In the genomic region with DNA sequence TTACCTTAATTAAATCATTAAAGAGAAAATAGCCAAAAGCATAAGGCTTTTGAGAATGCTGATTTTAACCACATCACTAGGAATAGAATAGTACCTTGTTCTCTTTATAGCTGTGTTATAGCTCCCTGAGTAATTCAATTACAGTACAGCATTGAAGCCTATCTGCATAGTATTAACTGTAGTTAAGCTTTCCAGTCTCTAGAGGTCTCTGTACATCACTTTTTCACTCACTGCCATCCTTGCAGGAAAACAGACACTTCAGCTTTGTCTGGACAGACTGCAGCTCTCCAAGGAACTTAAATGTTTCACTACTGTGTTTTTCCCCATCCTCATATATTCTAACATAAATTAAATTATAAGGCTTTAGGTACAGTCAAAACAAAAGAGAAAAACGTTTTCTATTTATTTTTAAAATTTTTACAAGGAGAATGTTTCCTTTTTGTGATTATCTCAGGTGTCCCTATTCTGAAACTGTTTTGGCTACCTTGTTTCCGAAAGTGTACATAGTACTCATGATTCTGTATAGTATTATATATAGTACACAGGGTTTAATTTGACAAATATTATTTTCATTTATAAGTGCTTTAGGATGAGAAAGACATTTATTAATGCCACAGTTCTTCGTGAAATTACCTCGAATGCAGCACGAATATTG, we compare ENCODE assay signal across 8 cellular contexts.
A peak's percentile ranks its signal among the peaks of the same experiment; 100 is the strongest.
DNase-seq lines count a peak whose midpoint lies in the region; ATAC-seq and TF ChIP-seq lines count a peak whose summit lies in the region.

No MANE protein-coding gene starts in this region.

- H3K4me3 Mint-ChIP-seq in chondrocyte (ENCODE audit: unreplicated experiment): no peak overlapping the region
- H3K4me3 Mint-ChIP-seq in activated CD8-positive, alpha-beta memory T cell treated with anti-CD3 and anti-CD28 coated beads, Interleukin-2, amount 10 ng/mL, durations not matched to agents 7 days and 5 days: no peak overlapping the region

- H3K4me1 ChIP-seq in lower lobe of right lung (no peaks in the 10 kb centered on the region), aorta (ENCODE audit: control insufficient read depth in 1 of 2, insufficient read depth in 2 of 2, low read length in 2 of 2) (no peaks in the 10 kb centered on the region)

- no peak overlapping the region for H3K27ac Mint-ChIP-seq in chondrocyte (ENCODE audit: unreplicated experiment)
- no peak overlapping the region for H3K27ac Mint-ChIP-seq in activated CD8-positive, alpha-beta memory T cell treated with anti-CD3 and anti-CD28 coated beads, Interleukin-2, amount 10 ng/mL, durations not matched to agents 7 days and 5 days

- no peaks in the 10 kb centered on the region for H3K9me3 Mint-ChIP-seq in chondrocyte (ENCODE audit: low read depth)
- no peaks in the 10 kb centered on the region for H3K9me3 Mint-ChIP-seq in activated CD8-positive, alpha-beta memory T cell treated with anti-CD3 and anti-CD28 coated beads, Interleukin-2, amount 10 ng/mL, durations not matched to agents 7 days and 5 days (ENCODE audit: low read depth)

- no peaks in the 10 kb centered on the region for H3K36me3 Mint-ChIP-seq in chondrocyte (ENCODE audit: low read depth)
- H3K36me3 Mint-ChIP-seq in activated CD8-positive, alpha-beta memory T cell treated with anti-CD3 and anti-CD28 coated beads, Interleukin-2, amount 10 ng/mL, durations not matched to agents 7 days and 5 days: no peaks in the 10 kb centered on the region

- DNase-seq in D341Med (ENCODE audit: low spot score) (peak; percentile 48), NCI-H748 treated with DMSO at 0.1 percent for 48 hours (lab: John Stamatoyannopoulos, UW) (peak; percentile 75), chondrocyte (ENCODE audit: low spot score) (no peak), lower lobe of right lung (no peak), aorta (no peak)
- DNase-seq in activated CD8-positive, alpha-beta memory T cell treated with anti-CD3 and anti-CD28 coated beads, Interleukin-2, amount 10 ng/mL, durations not matched to agents 7 days and 5 days: no peak

- intact Hi-C loops in lower lobe of right lung (cut with DNase I) (no loop called here), aorta (cut with DNase I) (loop anchor here (2.0 to 10.0 kb wide), 5 partner anchors 410 to 1558 kb away; a partner anchor contains a TSS)

- 20 to 23% methylated on average over 5 of the region's 5 CpGs for WGBS in aorta, 2 donors

- TF ChIP-seq CTCF in chondrocyte (IDR thresholded peaks at IDR 0.05): peak; percentile 89
- TF ChIP-seq CTCF in lower lobe of right lung (IDR thresholded peaks at IDR 0.05): peak; percentile 50

- peaks cover 14% of the 10 kb centered on the region for H3K4me1 Mint-ChIP-seq in chondrocyte (ENCODE audit: low read depth)
- H3K4me1 Mint-ChIP-seq in activated CD8-positive, alpha-beta memory T cell treated with anti-CD3 and anti-CD28 coated beads, Interleukin-2, amount 10 ng/mL, durations not matched to agents 7 days and 5 days: no peaks in the 10 kb centered on the region

- H3K27ac ChIP-seq in lower lobe of right lung (no peak overlapping the region), aorta (ENCODE audit: low read depth in 1 of 2, low read length in 2 of 2) (no peak overlapping the region)

- CTCF ChIA-PET in activated CD8-positive, alpha-beta memory T cell treated with anti-CD3 and anti-CD28 coated beads, Interleukin-2, amount 10 ng/mL, durations not matched to agents 7 days and 5 days (lab: Charles Lee): no interaction called here

- H3K9me3 ChIP-seq in lower lobe of right lung (no peaks in the 10 kb centered on the region), aorta (ENCODE audit: control insufficient read depth, low read length) (no peaks in the 10 kb centered on the region)

- H3K4me3 ChIP-seq in lower lobe of right lung: peak overlapping the region; percentile 27
- H3K4me3 ChIP-seq in aorta (ENCODE audit: low read length in 2 of 2): peak overlapping the region; percentile 72 to 97

- H3K36me3 ChIP-seq in lower lobe of right lung: no peaks in the 10 kb centered on the region
- no peaks in the 10 kb centered on the region for H3K36me3 ChIP-seq in aorta (ENCODE audit: control insufficient read depth in 1 of 2, insufficient read depth in 2 of 2, low read length in 1 of 2)

- H3K27me3 ChIP-seq in lower lobe of right lung (ENCODE audit: low read depth): no peaks in the 10 kb centered on the region
- H3K27me3 ChIP-seq in aorta (ENCODE audit: control insufficient read depth in 1 of 2, insufficient read depth in 2 of 2, low read length in 1 of 2): no peaks in the 10 kb centered on the region

- H3K27me3 Mint-ChIP-seq in chondrocyte (ENCODE audit: low read depth): no peaks in the 10 kb centered on the region
- no peaks in the 10 kb centered on the region for H3K27me3 Mint-ChIP-seq in activated CD8-positive, alpha-beta memory T cell treated with anti-CD3 and anti-CD28 coated beads, Interleukin-2, amount 10 ng/mL, durations not matched to agents 7 days and 5 days

- ATAC-seq in GM21360 (IDR thresholded peaks at IDR 0.05; ENCODE audit: unreplicated experiment) (peak; percentile 93), HG03571 (IDR thresholded peaks at IDR 0.05; ENCODE audit: unreplicated experiment) (peak; percentile 66), lower lobe of right lung (peak; percentile 68 to 89), aorta (ENCODE audit: low FRiP score) (peak; percentile 89)
- no peak for ATAC-seq in activated CD8-positive, alpha-beta memory T cell treated with anti-CD3 and anti-CD28 coated beads, Interleukin-2, amount 10 ng/mL, durations not matched to agents 7 days and 5 days

Comparison
In these comparisons a context has a peak if more than half of its experiments do, and no peak if none do; other contexts are left out.
1. DNase-seq: peak in D341Med (single experiment) and NCI-H748 treated with DMSO at 0.1 percent for 48 hours (single experiment); none in chondrocyte (single experiment), lower lobe of right lung (single experiment), aorta (0 of 2) and activated CD8-positive, alpha-beta memory T cell treated with anti-CD3 and anti-CD28 coated beads, Interleukin-2, amount 10 ng/mL, durations not matched to agents 7 days and 5 days (single experiment).